In genomic region chr2:206062724-206063123, GRCh38 we compare ENCODE assay signal across 14 cellular contexts. TPM values are rescaled to one million over a fixed set of nuclear protein-coding genes. Genes with fewer than 3 reads are reported as not detected.
DNase-seq lines count a peak whose midpoint lies in the region; ATAC-seq and TF ChIP-seq lines count a peak whose summit lies in the region.
"Had no signal": no experiment of that assay in that cellular context is flagged by ENCODE, and none has a peak within 500 bp of the region (broad histone marks: within the 10 kb centered on the region; RNA-seq: fewer than 3 reads in every experiment).

No MANE protein-coding gene starts in this region.

- peaks cover 96% of the 10 kb centered on the region for H3K79me2 ChIP-seq in GM23338 (replicated peaks; ENCODE audit: insufficient read depth)

- DNase-seq in CD4-positive, CD25-positive, alpha-beta regulatory T cell, result no peak
- DNase-seq in GM23338 (ENCODE audit: low spot score) (peak; percentile 39), WTC11 (ENCODE audit: low spot score) (no peak), memory B cell (ENCODE audit: low spot score in 2 of 2) (no peak), germinal center (ENCODE audit: low spot score) (no peak), HFFc6 (no peak)
- DNase-seq: CD8-positive, alpha-beta memory T cell; HCEC 1CT; NCI-H1092; NCI-H226; PC-9 had no signal

- H3K27me3 ChIP-seq in CD4-positive, CD25-positive, alpha-beta regulatory T cell (ENCODE audit: control insufficient read depth, insufficient read depth, low read length), result no peaks in the 10 kb centered on the region
- H3K27me3 ChIP-seq in GM23338 (ENCODE audit: insufficient read depth), result no peaks in the 10 kb centered on the region

- H3K36me3 ChIP-seq in CD4-positive, CD25-positive, alpha-beta regulatory T cell (ENCODE audit: control insufficient read depth, insufficient read depth, low read length), result peaks cover 31% of the 10 kb centered on the region
- H3K36me3 ChIP-seq in GM23338 (ENCODE audit: insufficient read depth), result peaks cover 12% of the 10 kb centered on the region; the same call in 1 of the 2 replicates

- H3K27ac Mint-ChIP-seq in CD4-positive, CD25-positive, alpha-beta regulatory T cell, result peak overlapping the region in 2 of 3 donors; percentile 72 to 79
- H3K27ac Mint-ChIP-seq in GM23338 (peak overlapping the region; percentile 49), WTC11 (no peak overlapping the region; the same call in 1 of the 2 replicates), memory B cell (peak overlapping the region; percentile 78), HFFc6 (no peak overlapping the region)
- H3K27ac Mint-ChIP-seq: IgD-negative memory B cell had no signal

- CTCF ChIA-PET in WTC11 (lab: Charles Lee), result no interaction called here

- no peak overlapping the region for H3K4me3 ChIP-seq in CD4-positive, CD25-positive, alpha-beta regulatory T cell (ENCODE audit: low read depth, low read length)
- H3K4me3 ChIP-seq in GM23338, result no peak overlapping the region
- H3K4me3 ChIP-seq: PC-9, SK-N-MC had no signal

- POLR2A ChIA-PET in WTC11 (lab: Charles Lee), result no interaction called here

- no peak for ATAC-seq in CD4-positive, CD25-positive, alpha-beta regulatory T cell (ENCODE audit: low read depth in 2 of 2)
- ATAC-seq in GM23338, result peak; percentile 81
- peak; percentile 86 for ATAC-seq in WTC11
- no peak for ATAC-seq in memory B cell (ENCODE audit: low read depth)
- no peak for ATAC-seq in HG03460 (IDR thresholded peaks at IDR 0.05; ENCODE audit: unreplicated experiment)

- H3K27ac ChIP-seq in CD4-positive, CD25-positive, alpha-beta regulatory T cell (ENCODE audit: insufficient read depth, low read length, poor library complexity, severe bottlenecking), result no peak overlapping the region
- peak overlapping the region; percentile 33; the same call in 1 of the 2 replicates for H3K27ac ChIP-seq in GM23338 (ENCODE audit: low read depth)
- H3K27ac ChIP-seq: PC-9, SK-N-MC had no signal

- no peaks in the 10 kb centered on the region for H3K4me1 ChIP-seq in CD4-positive, CD25-positive, alpha-beta regulatory T cell (ENCODE audit: control insufficient read depth, insufficient read depth, low read length, poor library complexity, severe bottlenecking)
- peaks cover 17% of the 10 kb centered on the region for H3K4me1 ChIP-seq in GM23338 (ENCODE audit: insufficient read depth)

- peaks cover 12 to 37% (median 28%) of the 10 kb centered on the region in 4 donors for H3K4me1 Mint-ChIP-seq in CD4-positive, CD25-positive, alpha-beta regulatory T cell
- H3K4me1 Mint-ChIP-seq in GM23338 (peaks cover 20% of the 10 kb centered on the region), WTC11 (peaks cover 15% of the 10 kb centered on the region), memory B cell (peaks cover 13% of the 10 kb centered on the region), HFFc6 (ENCODE audit: low read depth) (no peaks in the 10 kb centered on the region)

- peaks cover 38% of the 10 kb centered on the region for H3K36me3 Mint-ChIP-seq in CD4-positive, CD25-positive, alpha-beta regulatory T cell
- H3K36me3 Mint-ChIP-seq in GM23338 (ENCODE audit: low read depth), result peaks cover 68% of the 10 kb centered on the region; the same call in 2 of the 3 replicates
- H3K36me3 Mint-ChIP-seq in WTC11, result peaks cover 17% of the 10 kb centered on the region
- H3K36me3 Mint-ChIP-seq in memory B cell, result peaks cover 29% of the 10 kb centered on the region
- peaks cover 14% of the 10 kb centered on the region for H3K36me3 Mint-ChIP-seq in HFFc6 (ENCODE audit: low read depth)

- peaks cover 3% of the 10 kb centered on the region; the same call in 1 of the 2 replicates for H3F3A ChIP-seq in GM23338 (replicated peaks; ENCODE audit: low read depth)

- H3K9me3 Mint-ChIP-seq in CD4-positive, CD25-positive, alpha-beta regulatory T cell, result no peaks in the 10 kb centered on the region
- H3K9me3 Mint-ChIP-seq in GM23338, result no peaks in the 10 kb centered on the region
- no peaks in the 10 kb centered on the region for H3K9me3 Mint-ChIP-seq in WTC11
- no peaks in the 10 kb centered on the region for H3K9me3 Mint-ChIP-seq in memory B cell
- no peaks in the 10 kb centered on the region for H3K9me3 Mint-ChIP-seq in HFFc6
- H3K9me3 Mint-ChIP-seq: CD8-positive, alpha-beta memory T cell; IgD-negative memory B cell had no signal

- TF ChIP-seq CTCF in GM23338 (conservative IDR thresholded peaks at IDR 0.05; ENCODE audit: low read depth in 2 of 2) (peak; percentile 33 to 61; a peak in 3 of 4 replicates), WTC11 (IDR thresholded peaks at IDR 0.05) (no peak), HFFc6 (IDR thresholded peaks at IDR 0.05) (no peak)

- H2AFZ ChIP-seq in GM23338, result no peak overlapping the region
- H2AFZ ChIP-seq: PC-9 had no signal

- no peaks in the 10 kb centered on the region for H3K9me2 ChIP-seq in GM23338 (ENCODE audit: insufficient read depth)

- H3K4me2 ChIP-seq in GM23338, result peak overlapping the region; percentile 30; the same call in 1 of the 2 replicates
- H3K4me2 ChIP-seq: PC-9 had no signal

- H3K4me3 Mint-ChIP-seq in CD4-positive, CD25-positive, alpha-beta regulatory T cell, result no peak overlapping the region
- no peak overlapping the region for H3K4me3 Mint-ChIP-seq in GM23338
- H3K4me3 Mint-ChIP-seq in WTC11, result no peak overlapping the region
- H3K4me3 Mint-ChIP-seq in memory B cell, result no peak overlapping the region
- no peak overlapping the region for H3K4me3 Mint-ChIP-seq in HFFc6
- H3K4me3 Mint-ChIP-seq: CD8-positive, alpha-beta memory T cell; IgD-negative memory B cell had no signal

- H3K27me3 Mint-ChIP-seq in CD4-positive, CD25-positive, alpha-beta regulatory T cell, result no peaks in the 10 kb centered on the region
- peaks cover 2% of the 10 kb centered on the region for H3K27me3 Mint-ChIP-seq in GM23338 (ENCODE audit: insufficient read depth, low read depth, poor library complexity)
- H3K27me3 Mint-ChIP-seq in WTC11 (ENCODE audit: low read depth), result no peaks in the 10 kb centered on the region
- no peaks in the 10 kb centered on the region for H3K27me3 Mint-ChIP-seq in memory B cell
- peaks cover 3% of the 10 kb centered on the region; the same call in 1 of the 2 replicates for H3K27me3 Mint-ChIP-seq in HFFc6 (ENCODE audit: insufficient read depth)
- H3K27me3 Mint-ChIP-seq: CD8-positive, alpha-beta memory T cell; IgD-negative memory B cell had no signal

- peaks cover 3% of the 10 kb centered on the region; the same call in 1 of the 2 replicates for H4K20me1 ChIP-seq in GM23338 (replicated peaks; ENCODE audit: insufficient read depth)

- H3K9me3 ChIP-seq in CD4-positive, CD25-positive, alpha-beta regulatory T cell (ENCODE audit: control insufficient read depth in 2 of 2, low read length in 2 of 2), result no peaks in the 10 kb centered on the region

TF ChIP-seq in GM23338, 12 proteins besides CTCF, POLR2A, EP300 and RAD21:
- TF ChIP-seq ETS1 (IDR thresholded peaks at IDR 0.05) (no peak), CREB1 (CRISPR knock-in tag; IDR thresholded peaks at IDR 0.05; ENCODE audit: low read depth) (no peak), EZH2 (IDR thresholded peaks at IDR 0.05; ENCODE audit: low read depth, unreplicated experiment) (no peak), POLR2AphosphoS5 (IDR thresholded peaks at IDR 0.05; ENCODE audit: low read depth) (no peak)

TF ChIP-seq in WTC11, 78 proteins besides CTCF, POLR2A, EP300 and RAD21 (continues in another document):
- TF ChIP-seq ZNF423 (CRISPR knock-in tag; IDR thresholded peaks at IDR 0.05) (no peak), RELA (CRISPR knock-in tag; IDR thresholded peaks at IDR 0.05; ENCODE audit: borderline replicate concordance) (no peak), JUN (CRISPR knock-in tag; IDR thresholded peaks at IDR 0.05) (no peak), NR1H2 (CRISPR knock-in tag; IDR thresholded peaks at IDR 0.05) (no peak), NFE2L1 (CRISPR knock-in tag; IDR thresholded peaks at IDR 0.05) (no peak), PREB (CRISPR knock-in tag; IDR thresholded peaks at IDR 0.05; ENCODE audit: borderline replicate concordance) (no peak), FOXP1 (CRISPR knock-in tag; IDR thresholded peaks at IDR 0.05; ENCODE audit: borderline replicate concordance) (no peak), FOXK1 (CRISPR knock-in tag; IDR thresholded peaks at IDR 0.05) (no peak), USF1 (CRISPR knock-in tag; IDR thresholded peaks at IDR 0.05) (no peak), ZNF317 (CRISPR knock-in tag; IDR thresholded peaks at IDR 0.05; ENCODE audit: borderline replicate concordance, low read depth) (no peak), SP1 (CRISPR knock-in tag; conservative IDR thresholded peaks at IDR 0.05) (no peak), NFYB (CRISPR knock-in tag; conservative IDR thresholded peaks at IDR 0.05; ENCODE audit: low read depth) (no peak)

RNA-seq across cellular contexts. Expression of gene INO80D, which starts 23.2 kb away (rescaled TPM):
- 59.1 TPM for total RNA-seq in CD4-positive, CD25-positive, alpha-beta regulatory T cell
- polyA plus RNA-seq in CD4-positive, CD25-positive, alpha-beta regulatory T cell, result 10 to 100 TPM in 1 of 4 donors, 1 to 10 TPM in 3; 6.7 to 13.2 (median 8.1) TPM
- 33.9 and 37.4 TPM in 2 replicates for total RNA-seq in GM23338 (2014; rRNA removed; shearing (Covaris generic))
- polyA plus RNA-seq in GM23338 (2016; fragmentation: Nextera tagmentation; extraction: Ambion mirVana), result 16.8 and 17.5 TPM in 2 replicates
- 30.9 to 34.1 TPM (median 33.2 TPM) in 3 replicates for total RNA-seq in WTC11 (2021)
- total RNA-seq in HFFc6 (2021; fragmentation: NEBNext Ultra II Directional; extraction: Animal tissue kit (Norgen Biotek cat#: 25700)), result 10 to 100 TPM; 11.3 to 13.1 (median 12.0) TPM

Comparison
In these comparisons a context has a peak if more than half of its experiments do, and no peak if none do; other contexts are left out.
1. ATAC-seq: peak in GM23338 (single experiment) and WTC11 (single experiment); none in CD4-positive, CD25-positive, alpha-beta regulatory T cell (0 of 2), memory B cell (single experiment) and HG03460 (single experiment).
2. H3K27ac Mint-ChIP-seq: peak in CD4-positive, CD25-positive, alpha-beta regulatory T cell (2 of 3), GM23338 (single experiment) and memory B cell (single experiment); none in WTC11 (single experiment) and HFFc6 (single experiment).
3. CTCF ChIP-seq: peak in GM23338 (2 of 2); none in WTC11 (single experiment) and HFFc6 (single experiment).